In the genomic region with DNA sequence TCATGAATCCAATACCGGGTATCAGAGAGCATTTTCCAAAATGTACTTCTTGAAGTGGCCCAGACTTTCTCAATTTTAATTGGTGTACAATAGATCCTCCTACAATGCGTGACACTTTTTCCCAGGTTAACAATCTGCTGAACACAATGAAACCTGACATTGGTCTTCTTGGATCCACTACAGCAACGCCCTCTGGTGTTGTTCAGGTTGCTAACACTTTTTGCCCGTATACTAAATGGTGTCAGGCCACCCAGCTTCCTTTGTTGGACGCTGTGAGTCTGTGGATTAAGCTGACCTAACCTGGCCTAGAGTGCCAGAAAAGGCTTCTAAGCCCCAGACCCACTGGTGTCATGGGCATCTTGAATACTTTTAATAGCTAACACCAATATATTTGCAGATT, we compare ENCODE assay signal across 10 cellular contexts.
DNase-seq lines count a peak whose midpoint lies in the region; FAIRE-seq and TF ChIP-seq lines count a peak whose summit lies in the region.
"Had no signal": no experiment of that assay in that cellular context is flagged by ENCODE, and none has a peak within 500 bp of the region (broad histone marks: within the 10 kb centered on the region; RNA-seq: fewer than 3 reads in every experiment).

No MANE protein-coding gene starts in this region.

- CTCF ChIA-PET in endothelial cell of umbilical vein (lab: Charles Lee) = no interaction called here
- CTCF ChIA-PET in CD8-positive, alpha-beta memory T cell (lab: Charles Lee) = interaction anchor here (1.2 kb wide), 1 partner anchor 44 kb away, joined by 3 read pairs; no protein-coding TSS in a partner anchor

- H2AFZ ChIP-seq in endothelial cell of umbilical vein (ENCODE audit: low read depth, low read length) = no peak overlapping the region

- H4K20me1 ChIP-seq in endothelial cell of umbilical vein (replicated peaks; ENCODE audit: control insufficient read depth, extremely low read depth, insufficient read depth, low read length) = no peaks in the 10 kb centered on the region

- H3K4me3 Mint-ChIP-seq in CD8-positive, alpha-beta memory T cell = no peak overlapping the region

- DNase-seq in COR-L47 (lab: John Stamatoyannopoulos, UW) = peak; percentile 46
- peak; percentile 11 for DNase-seq in NCI-H460 (ENCODE audit: extremely low read depth, low read depth)
- peak; percentile 9 for DNase-seq in endothelial cell of umbilical vein (ENCODE audit: low read depth, low spot score)
- no peak for DNase-seq in CD8-positive, alpha-beta memory T cell
- DNase-seq in NCI-H2081 (lab: John Stamatoyannopoulos, UW) = no peak
- DNase-seq in GDM1 (lab: John Stamatoyannopoulos, UW) = no peak
- no peak for DNase-seq in foreskin melanocyte
- DNase-seq: activated T-cell treated with anti-CD3 and anti-CD28 coated beads, Interleukin-2, amount 50 U/mL, for 48 hours; naive B cell had no signal

- H3K27ac ChIP-seq in endothelial cell of umbilical vein (ENCODE audit: insufficient read depth, low read depth, low read length) = no peak overlapping the region
- no peak overlapping the region for H3K27ac ChIP-seq in CD8-positive, alpha-beta memory T cell (ENCODE audit: low read depth, low read length)

- BruUV-seq in endothelial cell of umbilical vein (replicated peaks; lab: Mats Ljungman, UMichigan) = no TSS peak

- POLR2A ChIA-PET in endothelial cell of umbilical vein (lab: Charles Lee) = no interaction called here
- POLR2A ChIA-PET in CD8-positive, alpha-beta memory T cell (lab: Charles Lee) = no interaction called here

- no peaks in the 10 kb centered on the region for H3K9me1 ChIP-seq in endothelial cell of umbilical vein (replicated peaks; ENCODE audit: control insufficient read depth, extremely low read depth, insufficient read depth, low read length)

- no peak overlapping the region for H3K4me2 ChIP-seq in endothelial cell of umbilical vein (ENCODE audit: insufficient read depth, low read length)

- peaks cover 0 to 7% (median 5%) of the 10 kb centered on the region in 5 donors for H3K9me3 Mint-ChIP-seq in CD8-positive, alpha-beta memory T cell

- H3K9me3 ChIP-seq in endothelial cell of umbilical vein (replicated peaks; ENCODE audit: control insufficient read depth, insufficient read depth, low read length) = no peaks in the 10 kb centered on the region
- H3K9me3 ChIP-seq in CD8-positive, alpha-beta memory T cell (ENCODE audit: low read length) = no peaks in the 10 kb centered on the region

- H3K4me1 ChIP-seq in endothelial cell of umbilical vein (ENCODE audit: control insufficient read depth, extremely low read depth, insufficient read depth, low read length) = no peaks in the 10 kb centered on the region
- H3K4me1 ChIP-seq in CD8-positive, alpha-beta memory T cell (ENCODE audit: insufficient read depth, low read length) = no peaks in the 10 kb centered on the region

- H3K4me3 ChIP-seq in endothelial cell of umbilical vein (replicated peaks in 1 of 3; ENCODE audit: insufficient read depth in 1 of 3, low read depth in 1 of 3, low read length in 3 of 3) = no peak overlapping the region
- no peak overlapping the region for H3K4me3 ChIP-seq in CD8-positive, alpha-beta memory T cell (ENCODE audit: low read length)

- H3K36me3 ChIP-seq in endothelial cell of umbilical vein (ENCODE audit: control insufficient read depth in 2 of 2, extremely low read depth in 1 of 2, insufficient read depth in 2 of 2, low read length in 2 of 2) = no peaks in the 10 kb centered on the region
- no peaks in the 10 kb centered on the region for H3K36me3 ChIP-seq in CD8-positive, alpha-beta memory T cell (ENCODE audit: insufficient read depth, low read length)

- H3K9ac ChIP-seq in endothelial cell of umbilical vein (replicated peaks; ENCODE audit: extremely low read depth, insufficient read depth, low read length) = no peak overlapping the region

- TF ChIP-seq POLR2A in endothelial cell of umbilical vein (IDR thresholded peaks at IDR 0.05; ENCODE audit: low read depth, low read length) = no peak

- dilution Hi-C loops in endothelial cell of umbilical vein (cut with MboI; ENCODE audit: extremely low pct_ligation_motif_present, low sequenced_read_pairs) = no loop called here

- intact Hi-C loops in endothelial cell of umbilical vein (cut with micrococcal nuclease) = loop anchor here (1.0 to 2.0 kb wide), 2 partner anchors 221 to 289 kb away; no protein-coding TSS in a partner anchor

- H3K27ac Mint-ChIP-seq in CD8-positive, alpha-beta memory T cell = peak overlapping the region in 1 of 8 donors; percentile 47
- H3K27ac Mint-ChIP-seq: naive B cell had no signal

- TF ChIP-seq CTCF in GM12874 (IDR thresholded peaks at IDR 0.05; ENCODE audit: insufficient read depth, low read depth, low read length) (peak; percentile 52), endothelial cell of umbilical vein (IDR thresholded peaks at IDR 0.05; ENCODE audit: extremely low read depth in 1 of 2, insufficient read depth in 1 of 2, low read depth in 1 of 2, low read length in 2 of 2) (peak in 1 of 2 donors; percentile 18)

- H3K27me3 Mint-ChIP-seq in CD8-positive, alpha-beta memory T cell = peaks cover 4 to 33% of the 10 kb centered on the region in 2 donors

- no peaks in the 10 kb centered on the region for H3K4me1 Mint-ChIP-seq in CD8-positive, alpha-beta memory T cell
- H3K4me1 Mint-ChIP-seq: naive B cell had no signal

- H3K79me2 ChIP-seq in endothelial cell of umbilical vein (ENCODE audit: control insufficient read depth, insufficient read depth, low read length) = no peaks in the 10 kb centered on the region

- peaks cover 0 to 12% (median 1%) of the 10 kb centered on the region in 3 donors for H3K36me3 Mint-ChIP-seq in CD8-positive, alpha-beta memory T cell

- no peak for FAIRE-seq in endothelial cell of umbilical vein (lab: Jason Lieb, UNC)

- H3K27me3 ChIP-seq in endothelial cell of umbilical vein (ENCODE audit: control insufficient read depth in 2 of 2, insufficient read depth in 2 of 2, low read length in 2 of 2) = no peaks in the 10 kb centered on the region
- H3K27me3 ChIP-seq in CD8-positive, alpha-beta memory T cell (ENCODE audit: insufficient read depth, low read length, poor library complexity, severe bottlenecking) = peaks cover 3% of the 10 kb centered on the region

TF ChIP-seq in endothelial cell of umbilical vein, 7 proteins besides CTCF, POLR2A, EP300 and RAD21:
- no peak for TF ChIP-seq MYC (IDR thresholded peaks at IDR 0.05; ENCODE audit: low read depth, low read length)
- TF ChIP-seq JUN (IDR thresholded peaks at IDR 0.05; ENCODE audit: borderline replicate concordance, insufficient read depth, insufficient read length, low read depth) = no peak
- no peak for TF ChIP-seq FOS (IDR thresholded peaks at IDR 0.05; ENCODE audit: borderline replicate concordance, insufficient read depth, low read length)
- no peak for TF ChIP-seq GATA2 (IDR thresholded peaks at IDR 0.05; ENCODE audit: insufficient read depth, insufficient read length, low read depth, low read length)
- no peak for TF ChIP-seq POLR2AphosphoS5 (IDR thresholded peaks at IDR 0.05; ENCODE audit: insufficient read depth, low read depth, low read length)
TF ChIP-seq in endothelial cell of umbilical vein: peak in this region for 0.

Comparison
In these comparisons a context has a peak if more than half of its experiments do, and no peak if none do; other contexts are left out.
1. DNase-seq: peak in COR-L47 (single experiment), NCI-H460 (single experiment) and endothelial cell of umbilical vein (single experiment); none in CD8-positive, alpha-beta memory T cell (0 of 5), NCI-H2081 (0 of 2), GDM1 (single experiment) and foreskin melanocyte (single experiment).